Comparison of ENCODE assay signal across 17 cellular contexts in the genomic region with DNA sequence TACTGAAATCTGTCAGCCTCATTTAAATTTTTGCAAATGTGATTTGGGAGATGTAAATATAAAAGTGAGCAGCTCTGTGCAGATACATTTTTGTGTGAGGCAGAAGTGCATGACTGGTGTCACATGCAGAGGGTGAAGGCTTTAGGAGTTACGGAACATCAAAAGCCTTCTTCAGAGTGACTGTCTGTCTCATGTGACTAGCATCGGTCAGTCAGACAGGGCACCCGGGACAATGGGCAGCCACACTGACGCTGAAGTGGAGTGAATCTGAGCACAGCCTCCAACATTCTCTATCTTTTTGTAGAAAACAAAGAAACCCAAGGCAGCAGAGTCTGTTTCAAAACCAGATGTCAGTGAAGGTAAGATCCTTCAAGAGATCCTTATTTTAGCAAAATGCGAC. TPM values are rescaled to one million over a fixed set of nuclear protein-coding genes. Genes with fewer than 3 reads are reported as not detected.
"Had no signal": no experiment of that assay in that cellular context is flagged by ENCODE, and none has a peak within 500 bp of the region (broad histone marks: within the 10 kb centered on the region; RNA-seq: fewer than 3 reads in every experiment).

No MANE protein-coding gene starts in this region.

- H3K4me1 ChIP-seq: ascending aorta, breast epithelium, neural progenitor cell, pancreas had no signal

- H3K9me3 ChIP-seq: pancreas had no signal

- ATAC-seq: activated naive CD8-positive, alpha-beta T cell treated with anti-CD3 and anti-CD28 coated beads, Interleukin-2, amount 50 U/mL, for 24 hours; activated T-helper 17 cell treated with anti-CD3 and anti-CD28 coated beads, Interleukin-2, amount 50 U/mL, for 72 hours; pancreas had no signal

- H3K4me1 Mint-ChIP-seq: activated naive CD8-positive, alpha-beta T cell treated with anti-CD3 and anti-CD28 coated beads, Interleukin-2, amount 50 U/mL, for 24 hours; activated T-helper 17 cell treated with anti-CD3 and anti-CD28 coated beads, Interleukin-2, amount 50 U/mL, for 72 hours; neural progenitor cell had no signal

- DNase-seq: activated CD4-positive, alpha-beta T cell treated with anti-CD3 and anti-CD28 coated beads, Interleukin-2, amount 10 ng/mL, durations not matched to agents 7 days and 5 days; activated CD4-positive, CD25-positive, alpha-beta regulatory T cell; activated naive CD4-positive, alpha-beta T cell treated with anti-CD3 and anti-CD28 coated beads for 36 hours; activated naive CD8-positive, alpha-beta T cell treated with anti-CD3 and anti-CD28 coated beads, Interleukin-2, amount 50 U/mL, for 24 hours; pancreas; retina; stimulated activated CD4-positive, alpha-beta T cell treated with anti-CD3 and anti-CD28 coated beads, Interleukin-4, amount 100 ng/mL, for 24 hours; stimulated activated naive CD4-positive, alpha-beta T cell treated with Interleukin-2 at 50 U/mL for 16 hours had no signal

- H3K4me3 Mint-ChIP-seq: activated CD4-positive, alpha-beta T cell treated with anti-CD3 and anti-CD28 coated beads, Interleukin-2, amount 10 ng/mL, durations not matched to agents 7 days and 5 days; activated naive CD4-positive, alpha-beta T cell treated with anti-CD3 and anti-CD28 coated beads for 36 hours; activated naive CD8-positive, alpha-beta T cell treated with anti-CD3 and anti-CD28 coated beads, Interleukin-2, amount 50 U/mL, for 24 hours; activated T-helper 17 cell treated with anti-CD3 and anti-CD28 coated beads, Interleukin-2, amount 50 U/mL, for 72 hours; neural progenitor cell had no signal

- H2AFZ ChIP-seq: neural progenitor cell had no signal

- H3K4me3 ChIP-seq: ascending aorta, breast epithelium, neural progenitor cell, pancreas, SK-N-MC, thoracic aorta had no signal

- H3K27ac ChIP-seq: ascending aorta, breast epithelium, neural progenitor cell, pancreas, thoracic aorta had no signal

- H3K4me2 ChIP-seq: neural progenitor cell had no signal

- H3K27me3 Mint-ChIP-seq: activated CD4-positive, alpha-beta T cell treated with anti-CD3 and anti-CD28 coated beads, Interleukin-2, amount 10 ng/mL, durations not matched to agents 7 days and 5 days; activated naive CD8-positive, alpha-beta T cell treated with anti-CD3 and anti-CD28 coated beads, Interleukin-2, amount 50 U/mL, for 24 hours; activated T-helper 17 cell treated with anti-CD3 and anti-CD28 coated beads, Interleukin-2, amount 50 U/mL, for 72 hours had no signal

- H3K27me3 ChIP-seq: ascending aorta, breast epithelium, neural progenitor cell, pancreas had no signal

- H3K9ac ChIP-seq: neural progenitor cell had no signal

- H3K27ac Mint-ChIP-seq: activated naive CD4-positive, alpha-beta T cell treated with anti-CD3 and anti-CD28 coated beads for 36 hours; activated naive CD8-positive, alpha-beta T cell treated with anti-CD3 and anti-CD28 coated beads, Interleukin-2, amount 50 U/mL, for 24 hours; activated T-helper 17 cell treated with anti-CD3 and anti-CD28 coated beads, Interleukin-2, amount 50 U/mL, for 72 hours; neural progenitor cell had no signal

- H3K36me3 ChIP-seq: neural progenitor cell had no signal

RNA-seq across cellular contexts. Expression of a gene that starts 7.9 kb away (rescaled TPM):
- total RNA-seq: ascending aorta, cerebellum, thoracic aorta, ureter had no signal

RNA-seq across cellular contexts. Expression of a gene that starts 16.4 kb away (rescaled TPM):
- total RNA-seq: ascending aorta, breast epithelium, cerebellum, dermis microvascular lymphatic vessel endothelial cell, thoracic aorta, ureter had no signal
